8 cellular contexts compared by ENCODE assay signal in the genomic region with DNA sequence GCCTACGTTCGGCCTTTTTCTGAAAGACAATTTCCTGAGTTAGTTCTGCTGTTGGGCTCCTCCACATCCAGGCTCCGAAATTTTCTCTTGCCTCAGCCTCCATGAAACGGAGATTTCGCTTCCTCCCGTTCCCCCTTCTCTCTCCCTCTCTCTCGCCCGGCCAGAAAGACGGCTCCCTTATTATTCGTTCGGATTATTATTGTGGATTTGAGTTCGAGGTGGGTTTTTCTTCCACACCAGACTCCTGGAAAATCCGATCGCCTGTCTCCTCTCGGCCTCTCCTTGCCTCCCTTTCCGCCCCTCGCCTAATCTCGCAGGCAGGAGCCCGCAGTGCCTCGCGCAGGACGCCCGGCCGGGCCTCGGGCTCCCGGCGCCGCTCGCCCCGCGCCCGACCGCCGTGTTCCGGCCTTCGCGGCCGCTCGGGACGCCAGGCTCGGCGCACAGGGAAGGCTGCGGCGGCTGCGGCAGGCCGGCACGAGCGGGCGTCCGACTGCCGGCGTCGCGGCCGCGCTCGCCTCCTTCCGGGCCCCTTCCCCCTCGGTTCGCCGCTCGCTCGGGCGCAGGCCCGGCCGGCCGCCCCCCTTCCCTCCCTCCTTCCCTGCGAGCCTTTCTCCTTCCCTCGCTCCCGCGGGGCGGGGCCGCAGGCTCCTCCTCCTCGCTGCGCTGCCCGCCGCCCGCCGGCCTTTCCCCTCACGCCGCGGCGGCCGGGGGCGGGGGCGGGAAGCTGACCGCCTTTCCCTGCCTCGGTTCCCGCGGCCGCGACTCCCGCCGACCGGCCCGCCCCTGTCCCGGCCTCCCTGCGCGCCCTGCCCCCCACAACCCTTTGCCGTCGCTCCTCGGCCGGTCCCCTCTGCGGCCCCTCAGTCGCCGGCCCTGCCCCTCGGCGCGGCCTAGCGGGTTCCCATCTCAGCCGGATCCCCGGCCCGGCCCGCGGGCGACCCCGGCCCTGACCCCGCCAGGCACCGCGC. TPM values are rescaled to one million over a fixed set of nuclear protein-coding genes. Genes with fewer than 3 reads are reported as not detected.
A peak's percentile ranks its signal among the peaks of the same experiment; 100 is the strongest.
DNase-seq lines count a peak whose midpoint lies in the region; ATAC-seq and TF ChIP-seq lines count a peak whose summit lies in the region.

A gene with protein sequence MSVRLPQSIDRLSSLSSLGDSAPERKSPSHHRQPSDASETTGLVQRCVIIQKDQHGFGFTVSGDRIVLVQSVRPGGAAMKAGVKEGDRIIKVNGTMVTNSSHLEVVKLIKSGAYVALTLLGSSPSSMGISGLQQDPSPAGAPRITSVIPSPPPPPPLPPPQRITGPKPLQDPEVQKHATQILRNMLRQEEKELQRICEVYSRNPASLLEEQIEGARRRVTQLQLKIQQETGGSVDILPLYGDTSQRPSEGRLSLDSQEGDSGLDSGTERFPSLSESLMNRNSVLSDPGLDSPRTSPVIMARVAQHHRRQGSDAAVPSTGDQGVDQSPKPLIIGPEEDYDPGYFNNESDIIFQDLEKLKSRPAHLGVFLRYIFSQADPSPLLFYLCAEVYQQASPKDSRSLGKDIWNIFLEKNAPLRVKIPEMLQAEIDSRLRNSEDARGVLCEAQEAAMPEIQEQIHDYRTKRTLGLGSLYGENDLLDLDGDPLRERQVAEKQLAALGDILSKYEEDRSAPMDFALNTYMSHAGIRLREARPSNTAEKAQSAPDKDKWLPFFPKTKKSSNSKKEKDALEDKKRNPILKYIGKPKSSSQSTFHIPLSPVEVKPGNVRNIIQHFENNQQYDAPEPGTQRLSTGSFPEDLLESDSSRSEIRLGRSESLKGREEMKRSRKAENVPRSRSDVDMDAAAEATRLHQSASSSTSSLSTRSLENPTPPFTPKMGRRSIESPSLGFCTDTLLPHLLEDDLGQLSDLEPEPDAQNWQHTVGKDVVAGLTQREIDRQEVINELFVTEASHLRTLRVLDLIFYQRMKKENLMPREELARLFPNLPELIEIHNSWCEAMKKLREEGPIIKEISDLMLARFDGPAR (N-terminal part only) (minus strand): TSS at position 492 of the 968 bp plus-strand sequence. CDS start 1,412 bp downstream, outside the sequence.

- peaks cover 5% of the 10 kb centered on the region for H3K36me3 Mint-ChIP-seq in MCF 10A (ENCODE audit: insufficient read depth, unreplicated experiment)

- intact Hi-C loops in MCF 10A (cut with micrococcal nuclease), result loop anchor here (1.0 kb wide), 1 partner anchor 25 kb away; no protein-coding TSS in a partner anchor

- CTCF ChIA-PET in MCF 10A (lab: Yijun Ruan, JAX), result interaction anchor here (0.6 to 1.9 kb wide), 5 partner anchors 45 to 449 kb away, joined by 3 to 9 read pairs (median 5); no protein-coding TSS in a partner anchor

- H3K4me1 Mint-ChIP-seq in MCF 10A (ENCODE audit: insufficient read depth, unreplicated experiment), result peaks cover 44% of the 10 kb centered on the region

- peak within 1 kb of the TSS; percentile 91 for H3K27ac Mint-ChIP-seq in MCF 10A (ENCODE audit: low read depth, unreplicated experiment)

- H3K9me3 Mint-ChIP-seq in MCF 10A (ENCODE audit: unreplicated experiment), result no peaks in the 10 kb centered on the region

- peaks cover 13% of the 10 kb centered on the region for H3K27me3 Mint-ChIP-seq in MCF 10A (ENCODE audit: insufficient read depth, unreplicated experiment)

- ATAC-seq in GM21825 (IDR thresholded peaks at IDR 0.05; ENCODE audit: unreplicated experiment) (peak; percentile 71), GM18858 (IDR thresholded peaks at IDR 0.05; ENCODE audit: unreplicated experiment) (no peak)

- no TSS peak for BruUV-seq in MCF 10A (replicated peaks; lab: Mats Ljungman, UMichigan)

- POLR2A ChIA-PET in MCF 10A (lab: Yijun Ruan, JAX), result interaction anchor here (0.6 to 1.5 kb wide), 7 partner anchors 11 to 94 kb away, joined by 3 to 11 read pairs (median 5); no protein-coding TSS in a partner anchor

- H3K4me3 Mint-ChIP-seq in MCF 10A (ENCODE audit: unreplicated experiment), result peak within 1 kb of the TSS; percentile 95

- TF ChIP-seq CTCF in MCF 10A (IDR thresholded peaks at IDR 0.05; ENCODE audit: unreplicated experiment), result no peak

- DNase-seq in EH (ENCODE audit: low read depth) (peak; percentile 93), NCI-H1092 treated with DMSO at 0.1 percent for 48 hours (lab: John Stamatoyannopoulos, UW) (peak; percentile 93), SKM-1 (lab: John Stamatoyannopoulos, UW; ENCODE audit: unreplicated experiment) (peak; percentile 76), MCF 10A (ENCODE audit: unreplicated experiment) (peak; percentile 95), iPS DF 19.7 (ENCODE audit: low read depth, low spot score) (peak; percentile 54), pulmonary artery endothelial cell (ENCODE audit: low read depth, low spot score) (peak; percentile 57)

RNA-seq across cellular contexts. Expression of the gene that starts here (rescaled TPM):
- total RNA-seq in MCF 10A (2022) (34.5 and 38.5 TPM in 2 replicates), pulmonary artery endothelial cell (25.4 and 26.2 TPM in 2 replicates)
